ENCODE assay signal across 1 cellular context in the genomic region with DNA sequence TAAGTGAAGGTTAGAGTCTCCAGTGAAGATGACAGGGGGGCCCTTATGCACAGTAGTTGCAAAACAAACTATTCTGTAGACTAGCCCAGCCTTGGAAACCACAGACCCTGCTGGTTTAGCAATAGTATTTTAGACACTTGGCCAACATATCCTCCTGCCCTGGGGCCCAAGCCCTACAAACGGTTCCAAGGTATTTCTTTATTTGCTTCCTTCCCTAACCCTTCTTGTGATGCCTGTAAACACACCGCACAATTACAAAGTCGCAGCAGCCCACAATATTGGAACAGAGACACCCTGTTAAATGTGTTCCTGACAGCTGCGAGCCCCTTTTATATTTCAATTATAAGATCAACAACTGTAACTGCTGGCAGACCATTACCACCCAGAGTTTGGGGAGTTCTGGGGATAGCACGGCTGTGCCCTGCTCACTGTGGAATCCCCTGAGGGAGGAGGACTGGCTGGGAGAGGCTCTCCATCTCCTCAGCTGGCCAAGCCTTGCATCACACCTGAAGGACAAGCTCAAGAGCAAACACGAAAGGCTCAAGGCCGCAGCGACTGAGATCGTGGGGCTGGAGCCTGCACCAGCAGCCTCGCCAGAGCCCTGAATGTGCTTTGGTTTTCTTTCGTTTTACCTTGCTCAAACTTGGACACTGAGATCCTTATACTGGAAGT.
TF ChIP-seq lines count a peak whose summit lies in the region.

No MANE protein-coding gene starts in this region.

TF ChIP-seq in GM23338, 12 proteins besides CTCF, POLR2A, EP300 and RAD21 (continued from another document):
- TF ChIP-seq, protein P1, sequence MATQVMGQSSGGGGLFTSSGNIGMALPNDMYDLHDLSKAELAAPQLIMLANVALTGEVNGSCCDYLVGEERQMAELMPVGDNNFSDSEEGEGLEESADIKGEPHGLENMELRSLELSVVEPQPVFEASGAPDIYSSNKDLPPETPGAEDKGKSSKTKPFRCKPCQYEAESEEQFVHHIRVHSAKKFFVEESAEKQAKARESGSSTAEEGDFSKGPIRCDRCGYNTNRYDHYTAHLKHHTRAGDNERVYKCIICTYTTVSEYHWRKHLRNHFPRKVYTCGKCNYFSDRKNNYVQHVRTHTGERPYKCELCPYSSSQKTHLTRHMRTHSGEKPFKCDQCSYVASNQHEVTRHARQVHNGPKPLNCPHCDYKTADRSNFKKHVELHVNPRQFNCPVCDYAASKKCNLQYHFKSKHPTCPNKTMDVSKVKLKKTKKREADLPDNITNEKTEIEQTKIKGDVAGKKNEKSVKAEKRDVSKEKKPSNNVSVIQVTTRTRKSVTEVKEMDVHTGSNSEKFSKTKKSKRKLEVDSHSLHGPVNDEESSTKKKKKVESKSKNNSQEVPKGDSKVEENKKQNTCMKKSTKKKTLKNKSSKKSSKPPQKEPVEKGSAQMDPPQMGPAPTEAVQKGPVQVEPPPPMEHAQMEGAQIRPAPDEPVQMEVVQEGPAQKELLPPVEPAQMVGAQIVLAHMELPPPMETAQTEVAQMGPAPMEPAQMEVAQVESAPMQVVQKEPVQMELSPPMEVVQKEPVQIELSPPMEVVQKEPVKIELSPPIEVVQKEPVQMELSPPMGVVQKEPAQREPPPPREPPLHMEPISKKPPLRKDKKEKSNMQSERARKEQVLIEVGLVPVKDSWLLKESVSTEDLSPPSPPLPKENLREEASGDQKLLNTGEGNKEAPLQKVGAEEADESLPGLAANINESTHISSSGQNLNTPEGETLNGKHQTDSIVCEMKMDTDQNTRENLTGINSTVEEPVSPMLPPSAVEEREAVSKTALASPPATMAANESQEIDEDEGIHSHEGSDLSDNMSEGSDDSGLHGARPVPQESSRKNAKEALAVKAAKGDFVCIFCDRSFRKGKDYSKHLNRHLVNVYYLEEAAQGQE (IDR thresholded peaks at IDR 0.05; ENCODE audit: unreplicated experiment), result no peak
- TF ChIP-seq EZH2phosphoT487 (IDR thresholded peaks at IDR 0.05; ENCODE audit: unreplicated experiment), result no peak
- TF ChIP-seq EZH2 (IDR thresholded peaks at IDR 0.05; ENCODE audit: low read depth, unreplicated experiment), result no peak
- no peak for TF ChIP-seq NANOG (IDR thresholded peaks at IDR 0.05; ENCODE audit: borderline replicate concordance)
